Comparison of ENCODE assay signal across 8 cellular contexts in the genomic region with DNA sequence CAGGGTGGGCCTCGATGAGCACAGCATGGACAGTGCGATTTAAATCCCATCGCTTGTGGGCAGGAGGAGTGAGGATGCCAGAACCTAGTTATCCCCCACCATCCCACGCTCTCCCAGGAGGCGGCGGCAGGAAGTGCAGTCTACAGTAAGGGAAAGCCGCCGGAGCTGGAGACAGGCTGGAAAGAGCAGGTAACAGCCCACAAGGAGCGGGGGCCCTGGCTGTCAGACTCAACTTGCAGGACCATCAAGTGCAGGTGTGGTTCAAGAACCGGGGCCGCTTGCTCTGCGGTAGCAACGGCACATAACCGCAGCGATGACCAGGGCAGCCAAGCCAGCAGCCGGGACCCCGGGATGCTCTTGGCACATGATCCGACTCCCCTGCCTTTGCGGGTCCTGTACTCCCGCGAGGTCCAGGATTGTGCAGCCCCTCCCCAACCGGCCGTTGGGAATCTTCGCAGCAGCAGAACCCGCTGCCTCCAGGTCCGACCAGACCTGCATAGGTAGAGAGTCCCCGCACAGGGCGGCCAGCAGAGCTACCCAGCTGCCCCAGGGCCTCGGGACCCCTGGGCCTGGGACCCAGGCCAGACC.
A peak's percentile ranks its signal among the peaks of the same experiment; 100 is the strongest.
DNase-seq lines count a peak whose midpoint lies in the region; ATAC-seq, FAIRE-seq and TF ChIP-seq lines count a peak whose summit lies in the region.

No MANE protein-coding gene starts in this region.

- TF ChIP-seq POLR2A in GM12892 (IDR thresholded peaks at IDR 0.05; ENCODE audit: low read depth, low read length): no peak

- DNase-seq in DMS114 treated with DMSO at 0.1 percent for 48 hours (lab: John Stamatoyannopoulos, UW; ENCODE audit: unreplicated experiment): peak; percentile 40
- DNase-seq in cardiac muscle cell (ENCODE audit: low read depth in 1 of 2, low spot score in 1 of 2): peak; percentile 55 to 64
- peak; percentile 80 for DNase-seq in osteoblast (ENCODE audit: insufficient read length, low spot score, missing footprints)
- no peak for DNase-seq in GM13976 (ENCODE audit: low spot score)
- no peak for DNase-seq in GM12892 (ENCODE audit: insufficient read length)

- TF ChIP-seq CTCF in VCaP (conservative IDR thresholded peaks at IDR 0.05) (no peak; the same call in 1 of the 2 replicates), cardiac muscle cell (IDR thresholded peaks at IDR 0.05; ENCODE audit: low read depth, low read length) (peak; percentile 46), osteoblast (IDR thresholded peaks at IDR 0.05; ENCODE audit: extremely low read depth, low read depth, low read length) (peak; percentile 33), GM13976 (IDR thresholded peaks at IDR 0.05; ENCODE audit: borderline replicate concordance, control extremely low read depth, extremely low read depth, insufficient read depth, missing control alignments) (no peak)

- in situ Hi-C loops in GM13976 (cut with MboI; ENCODE audit: low sequenced_read_pairs, unreplicated experiment): no loop called here

- peak overlapping the region; percentile 94 for H2AFZ ChIP-seq in osteoblast (ENCODE audit: low read length)

- ATAC-seq in HG02759 (IDR thresholded peaks at IDR 0.05; ENCODE audit: unreplicated experiment) (peak; percentile 19), HG02973 (IDR thresholded peaks at IDR 0.05; ENCODE audit: unreplicated experiment) (no peak)

- FAIRE-seq in GM12892 (lab: Jason Lieb, UNC): no peak

- H3K36me3 ChIP-seq in cardiac muscle cell: no peaks in the 10 kb centered on the region
- no peaks in the 10 kb centered on the region for H3K36me3 ChIP-seq in osteoblast (ENCODE audit: insufficient read depth, low read length)

- no peaks in the 10 kb centered on the region for H4K20me1 ChIP-seq in osteoblast (ENCODE audit: insufficient read depth, low read length)

- peak overlapping the region; percentile 62 for H3K27ac ChIP-seq in VCaP
- peak overlapping the region; percentile 6 for H3K27ac ChIP-seq in cardiac muscle cell
- peak overlapping the region; percentile 28 for H3K27ac ChIP-seq in osteoblast (ENCODE audit: low read depth, low read length)

- no peaks in the 10 kb centered on the region for H3K79me2 ChIP-seq in osteoblast (ENCODE audit: insufficient read depth, low read length)

- H3K4me1 ChIP-seq in cardiac muscle cell (ENCODE audit: low read depth): no peaks in the 10 kb centered on the region
- H3K4me1 ChIP-seq in osteoblast (ENCODE audit: insufficient read depth, low read length): peaks cover 9% of the 10 kb centered on the region

- H3K4me2 ChIP-seq in osteoblast (ENCODE audit: insufficient read depth, low read length): peak overlapping the region; percentile 82

- H3K9me3 ChIP-seq in cardiac muscle cell (ENCODE audit: low read depth) (no peaks in the 10 kb centered on the region), osteoblast (ENCODE audit: low read depth, low read length) (no peaks in the 10 kb centered on the region)

- H3K4me3 ChIP-seq in cardiac muscle cell (peak overlapping the region; percentile 38), osteoblast (ENCODE audit: insufficient read depth, low read length) (peak overlapping the region; percentile 70)

- H3K27me3 ChIP-seq in cardiac muscle cell: no peaks in the 10 kb centered on the region
- peaks cover under 1% of the 10 kb centered on the region for H3K27me3 ChIP-seq in osteoblast (ENCODE audit: insufficient read depth, low read length)

Comparison
In these comparisons a context has a peak if more than half of its experiments do, and no peak if none do; other contexts are left out.
1. DNase-seq: peak in DMS114 treated with DMSO at 0.1 percent for 48 hours (single experiment), cardiac muscle cell (2 of 2) and osteoblast (single experiment); none in GM13976 (single experiment) and GM12892 (single experiment).
2. H3K27ac ChIP-seq: peak in every context shown above with its lines; median percentile 62 in VCaP; 28 in osteoblast; 6 in cardiac muscle cell.
3. CTCF ChIP-seq: peak in cardiac muscle cell (single experiment) and osteoblast (single experiment); none in VCaP (single experiment) and GM13976 (single experiment).